19 cellular contexts compared by ENCODE assay signal in the genomic region with DNA sequence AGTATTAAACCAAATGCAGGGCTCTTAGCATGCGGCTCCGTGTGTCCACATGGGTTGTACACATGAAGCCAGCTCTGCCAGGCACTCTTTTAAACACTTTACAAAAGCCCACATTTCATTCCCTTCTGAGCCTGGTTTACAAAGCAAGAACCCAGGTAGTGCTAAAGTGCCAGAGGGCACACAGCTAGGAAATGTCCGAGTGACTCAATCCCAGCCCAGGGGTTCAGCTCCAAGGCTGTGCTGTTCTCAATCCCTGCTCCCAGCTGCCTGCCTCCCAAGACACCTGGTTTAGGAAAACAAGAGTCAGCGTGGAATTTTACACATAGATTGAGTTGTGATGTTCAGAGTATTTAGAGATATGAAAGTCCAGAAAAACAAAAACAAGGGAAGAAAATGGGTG. TPM values are rescaled to one million over a fixed set of nuclear protein-coding genes. Genes with fewer than 3 reads are reported as not detected.
"Had no signal": no experiment of that assay in that cellular context is flagged by ENCODE, and none has a peak within 500 bp of the region (broad histone marks: within the 10 kb centered on the region; RNA-seq: fewer than 3 reads in every experiment).

No MANE protein-coding gene starts in this region.

- H3K4me3 ChIP-seq: body of pancreas, coronary artery, esophagus squamous epithelium, lung, ovary, stomach, thoracic aorta had no signal

- H3K36me3 ChIP-seq: esophagus squamous epithelium, ovary, stomach, thoracic aorta had no signal

- H3K9me3 ChIP-seq: body of pancreas, esophagus squamous epithelium, ovary, stomach, thoracic aorta had no signal

- DNase-seq: activated CD4-positive, alpha-beta memory T cell treated with anti-CD3 and anti-CD28 coated beads, Interleukin-2, amount 10 ng/mL, durations not matched to agents 7 days and 5 days; activated effector memory CD4-positive, alpha-beta T cell treated with anti-CD3 and anti-CD28 coated beads, Interleukin-2, amount 50 U/mL, for 16 hours; activated T-cell treated with anti-CD3 and anti-CD28 coated beads, Interleukin-2, amount 50 U/mL, for 24 hours; amygdala; body of pancreas; esophagus squamous epithelium; head of caudate nucleus; immature natural killer cell; stimulated activated CD4-positive, alpha-beta T cell treated with anti-CD3 and anti-CD28 coated beads, Interleukin-1b, Interleukin-23, amount 100 ng/mL, for 48 hours; stomach; T-cell had no signal

- ATAC-seq: activated naive CD4-positive, alpha-beta T cell treated with anti-CD3 and anti-CD28 coated beads, Interleukin-2, amount 50 U/mL, for 72 hours; body of pancreas; T-cell had no signal

- H3K4me1 Mint-ChIP-seq: immature natural killer cell, neural crest cell had no signal

- H3K36me3 Mint-ChIP-seq: activated naive CD4-positive, alpha-beta T cell treated with anti-CD3 and anti-CD28 coated beads, Interleukin-2, amount 50 U/mL, for 72 hours; immature natural killer cell; T-cell had no signal

- H3K27ac Mint-ChIP-seq: activated CD4-positive, alpha-beta memory T cell treated with anti-CD3 and anti-CD28 coated beads, Interleukin-2, amount 10 ng/mL, durations not matched to agents 7 days and 5 days; activated naive CD4-positive, alpha-beta T cell treated with anti-CD3 and anti-CD28 coated beads, Interleukin-2, amount 50 U/mL, for 72 hours; activated T-cell treated with anti-CD3 and anti-CD28 coated beads, Interleukin-2, amount 50 U/mL, for 24 hours; immature natural killer cell; T-cell had no signal

- H3K27ac ChIP-seq: body of pancreas, coronary artery, esophagus squamous epithelium, ovary, stomach, thoracic aorta had no signal

- H3K9me3 Mint-ChIP-seq: activated CD4-positive, alpha-beta memory T cell treated with anti-CD3 and anti-CD28 coated beads, Interleukin-2, amount 10 ng/mL, durations not matched to agents 7 days and 5 days; activated naive CD4-positive, alpha-beta T cell treated with anti-CD3 and anti-CD28 coated beads, Interleukin-2, amount 50 U/mL, for 72 hours; activated T-cell treated with anti-CD3 and anti-CD28 coated beads, Interleukin-2, amount 50 U/mL, for 24 hours; central memory CD8-positive, alpha-beta T cell; neural crest cell; T-cell had no signal

- H3K4me3 Mint-ChIP-seq: activated CD4-positive, alpha-beta memory T cell treated with anti-CD3 and anti-CD28 coated beads, Interleukin-2, amount 10 ng/mL, durations not matched to agents 7 days and 5 days; activated T-cell treated with anti-CD3 and anti-CD28 coated beads, Interleukin-2, amount 50 U/mL, for 24 hours; central memory CD8-positive, alpha-beta T cell; immature natural killer cell; neural crest cell had no signal

- H3K27me3 ChIP-seq: ovary had no signal

RNA-seq across cellular contexts. Expression of gene KCNH6, which starts 13.8 kb away (rescaled TPM):
- total RNA-seq: activated CD4-positive, alpha-beta memory T cell treated with anti-CD3 and anti-CD28 coated beads, Interleukin-2, amount 10 ng/mL, durations not matched to agents 7 days and 5 days; esophagus squamous epithelium; T-cell; thoracic aorta; ureter had no signal
- polyA plus RNA-seq: immature natural killer cell, ovary had no signal
